9 cellular contexts compared by ENCODE assay signal in genomic region chr7:139648941-139649425, GRCh38.
DNase-seq lines count a peak whose midpoint lies in the region; ATAC-seq, FAIRE-seq and TF ChIP-seq lines count a peak whose summit lies in the region.
"Had no signal": no experiment of that assay in that cellular context is flagged by ENCODE, and none has a peak within 500 bp of the region (broad histone marks: within the 10 kb centered on the region; RNA-seq: fewer than 3 reads in every experiment).

No MANE protein-coding gene starts in this region.

- peak overlapping the region; percentile 81 for H3K4me2 ChIP-seq in GM12878 (ENCODE audit: control insufficient read depth, insufficient read depth)

- peak; percentile 79 for ATAC-seq in GM19455 (IDR thresholded peaks at IDR 0.05; ENCODE audit: unreplicated experiment)
- peak; percentile 78 for ATAC-seq in HG03469 (IDR thresholded peaks at IDR 0.05; ENCODE audit: unreplicated experiment)
- peak; percentile 94 for ATAC-seq in GM12878

- H3K27ac Mint-ChIP-seq in progenitor cell of endocrine pancreas = peak overlapping the region; percentile 93

- H3K4me3 ChIP-seq in GM06990 (replicated peaks; ENCODE audit: low read depth, low read length) (peak overlapping the region; percentile 27), GM12878 (peak overlapping the region; percentile 20; the same call in 1 of the 2 replicates)

- SMC1A ChIA-PET in GM12878 (lab: Charles Lee; ENCODE audit: uncharacterized antibody, unreplicated experiment) = interaction anchor here (0.7 to 5.3 kb wide), 14 partner anchors 15 to 354 kb away, joined by 4 to 121 read pairs (median 12); no protein-coding TSS in a partner anchor

- no peaks in the 10 kb centered on the region for H3K27me3 ChIP-seq in GM06990 (replicated peaks; ENCODE audit: control insufficient read depth, insufficient read depth, low read length)
- no peaks in the 10 kb centered on the region for H3K27me3 ChIP-seq in GM12878 (replicated peaks in 1 of 2; ENCODE audit: control insufficient read depth in 2 of 2, insufficient read depth in 2 of 2, low read length in 1 of 2)

- FAIRE-seq in GM12878 (lab: Jason Lieb, UNC) = peak; percentile 89
- FAIRE-seq: bronchial epithelial cell had no signal

- BruUV-seq in GM12878 (replicated peaks; lab: Mats Ljungman, UMichigan) = no TSS peak

- peaks cover 5% of the 10 kb centered on the region for H3K36me3 Mint-ChIP-seq in progenitor cell of endocrine pancreas (ENCODE audit: insufficient read depth)

- H3K36me3 ChIP-seq in GM06990 (ENCODE audit: control insufficient read depth, insufficient read depth, low read length) (peaks cover 9% of the 10 kb centered on the region), GM12878 (ENCODE audit: control insufficient read depth in 2 of 2, insufficient read depth in 2 of 2, low read length in 1 of 2) (peaks cover 4 to 13% of the 10 kb centered on the region in 2 experiments; a peak in 3 of 4 replicates)

- H3K27me3 Mint-ChIP-seq in progenitor cell of endocrine pancreas = no peaks in the 10 kb centered on the region

- no peak overlapping the region for H2AFZ ChIP-seq in GM12878 (ENCODE audit: control insufficient read depth, low read depth, low read length)

- intact Hi-C loops in GM12878 (cut with micrococcal nuclease; ENCODE audit: unreplicated experiment) = loop anchor here (1.0 to 5.0 kb wide), 4 partner anchors 24 to 238 kb away; no protein-coding TSS in a partner anchor

- TF ChIP-seq CTCF in GM06990 (IDR thresholded peaks at IDR 0.05; ENCODE audit: insufficient read depth, low read length, poor library complexity, severe bottlenecking) (no peak), GM12878 (IDR thresholded peaks at IDR 0.05 in 2 of 3, conservative IDR thresholded peaks at IDR 0.05 in 1 of 3; ENCODE audit: control insufficient read depth in 2 of 3, extremely low read depth in 1 of 3, insufficient read depth in 1 of 3, low read depth in 3 of 3, low read length in 3 of 3) (no peak), progenitor cell of endocrine pancreas (IDR thresholded peaks at IDR 0.05; ENCODE audit: unreplicated experiment) (no peak)

- H3K4me1 ChIP-seq in GM12878 (ENCODE audit: control insufficient read depth, insufficient read depth, low read length) = peaks cover 39% of the 10 kb centered on the region

- TF ChIP-seq EP300 in GM12878 (IDR thresholded peaks at IDR 0.05; ENCODE audit: borderline replicate concordance in 1 of 2, control insufficient read depth in 1 of 2, low read depth in 2 of 2, low read length in 2 of 2) = peak; percentile 85 to 91

- H3K9me3 Mint-ChIP-seq in progenitor cell of endocrine pancreas (ENCODE audit: low read depth) = no peaks in the 10 kb centered on the region

- TF ChIP-seq RAD21 in GM12878 (IDR thresholded peaks at IDR 0.05; ENCODE audit: insufficient read depth, low read depth, low read length) = 0 out of 2 replicates have a peak, but pooled peaks have one; percentile 4

- H3K4me3 Mint-ChIP-seq in progenitor cell of endocrine pancreas (ENCODE audit: low read depth) = peak overlapping the region; percentile 30

- peak overlapping the region; percentile 76 for H3K27ac ChIP-seq in GM12878 (ENCODE audit: control insufficient read depth, insufficient read depth)

- 1% methylated on average over 14 of the region's 14 CpGs for WGBS in GM12878 (ENCODE audit: insufficient coverage, insufficient replicate concordance, low lambda C conversion rate, missing lambda C conversion rate)

- no peaks in the 10 kb centered on the region; the same call in 1 of the 2 replicates for H3K79me2 ChIP-seq in GM12878 (ENCODE audit: control insufficient read depth, insufficient read depth, low read length)

- in situ Hi-C loops in GM12878 (cut with MboI) = loop anchor here (5.0 kb wide), 1 partner anchor 123 kb away; no protein-coding TSS in a partner anchor

- DNase-seq in GM06990 (ENCODE audit: extremely low read depth, insufficient read length) (peak; percentile 83), GM12878 (ENCODE audit: low read depth, low spot score) (peak; percentile 69), progenitor cell of endocrine pancreas (ENCODE audit: low spot score, unreplicated experiment) (no peak), HT-29 (ENCODE audit: low spot score) (no peak), NCI-H2171 treated with DMSO at 0.1 percent for 48 hours (lab: John Stamatoyannopoulos, UW) (no peak), foreskin melanocyte (no peak)

- RAD21 ChIA-PET in GM12878 (lab: Charles Lee; ENCODE audit: unreplicated experiment) = interaction anchor here (0.6 to 5.2 kb wide), 8 partner anchors 14 to 353 kb away, joined by 3 to 135 read pairs (median 13); partner anchors contain the start of gene HIPK2

- no peaks in the 10 kb centered on the region; the same call in 2 of the 3 replicates for H3K9me3 ChIP-seq in GM12878 (replicated peaks; ENCODE audit: control insufficient read depth, insufficient read depth, low read length)

- peak overlapping the region; percentile 7 for H3K9ac ChIP-seq in GM12878 (ENCODE audit: control insufficient read depth, insufficient read depth, low read length)

- POLR2A ChIA-PET in GM12878 (lab: Charles Lee) = interaction anchor here (0.5 to 3.4 kb wide), 5 partner anchors 10 to 57 kb away, joined by 4 to 32 read pairs (median 4); no protein-coding TSS in a partner anchor

- peaks cover 62% of the 10 kb centered on the region for H3K4me1 Mint-ChIP-seq in progenitor cell of endocrine pancreas (ENCODE audit: low read depth)

- H4K20me1 ChIP-seq in GM12878 (ENCODE audit: control insufficient read depth, insufficient read depth) = 0 out of 2 replicates have a peak, but pooled peaks cover 2% of the 10 kb centered on the region

- no peak for TF ChIP-seq POLR2A in GM12878 (IDR thresholded peaks at IDR 0.05; ENCODE audit: low read depth, low read length)

- CTCF ChIA-PET in GM12878 (lab: Yijun Ruan, JAX) = interaction anchor here (1.2 to 5.2 kb wide), 11 partner anchors 11 to 353 kb away, joined by 3 to 225 read pairs (median 10); no protein-coding TSS in a partner anchor

TF ChIP-seq in GM12878, 131 proteins besides CTCF, POLR2A, EP300 and RAD21 (continues in another document):
- TF ChIP-seq SUPT20H (IDR thresholded peaks at IDR 0.05; ENCODE audit: borderline replicate concordance, control insufficient read depth, low read depth, low read length) = no peak
- TF ChIP-seq SIN3A (IDR thresholded peaks at IDR 0.05; ENCODE audit: low read depth, low read length) = no peak
- no peak for TF ChIP-seq SMARCA5 (IDR thresholded peaks at IDR 0.05)
- no peak for TF ChIP-seq SREBF2 (IDR thresholded peaks at IDR 0.05; ENCODE audit: low read length)
- TF ChIP-seq ZNF384 (IDR thresholded peaks at IDR 0.05; ENCODE audit: borderline replicate concordance, low read depth, low read length) = 0 out of 2 replicates have a peak, but pooled peaks have one; percentile 3
- TF ChIP-seq NBN (IDR thresholded peaks at IDR 0.05) = 0 out of 2 replicates have a peak, but pooled peaks have one; percentile 76
- TF ChIP-seq ETV6 (conservative IDR thresholded peaks at IDR 0.05 in 1 of 2, IDR thresholded peaks at IDR 0.05 in 1 of 2; ENCODE audit: borderline replicate concordance in 1 of 2, low read depth in 1 of 2) = peak in 1 of 2 experiments; percentile 87; a peak in 2 of 4 replicates
- TF ChIP-seq PAX5 (IDR thresholded peaks at IDR 0.05; ENCODE audit: borderline replicate concordance, low read depth, low read length) = peak; percentile 94
- TF ChIP-seq MXI1 (IDR thresholded peaks at IDR 0.05; ENCODE audit: low read depth, low read length) = peak; percentile 55; the same call in 1 of the 2 replicates
- no peak for TF ChIP-seq SIX5 (IDR thresholded peaks at IDR 0.05; ENCODE audit: low read depth, low read length, severe bottlenecking)
- TF ChIP-seq IKZF2 (IDR thresholded peaks at IDR 0.05) = peak; percentile 87 to 90
- TF ChIP-seq USF2 (IDR thresholded peaks at IDR 0.05; ENCODE audit: borderline replicate concordance, low read depth, low read length) = no peak
- TF ChIP-seq YY1 (IDR thresholded peaks at IDR 0.05; ENCODE audit: low read depth, low read length) = peak; percentile 62
- TF ChIP-seq RB1 (IDR thresholded peaks at IDR 0.05; ENCODE audit: borderline replicate concordance) = no peak
- TF ChIP-seq ATF7 (IDR thresholded peaks at IDR 0.05; ENCODE audit: low read depth) = peak; percentile 80
- peak; percentile 97 for TF ChIP-seq RUNX3 (IDR thresholded peaks at IDR 0.05; ENCODE audit: low read length)
- no peak for TF ChIP-seq KDM1A (IDR thresholded peaks at IDR 0.05; ENCODE audit: borderline replicate concordance)
- peak; percentile 88 for TF ChIP-seq IKZF1 (conservative IDR thresholded peaks at IDR 0.05)
- TF ChIP-seq MTA3 (IDR thresholded peaks at IDR 0.05; ENCODE audit: borderline replicate concordance, low read length) = peak; percentile 28; the same call in 1 of the 2 replicates
- no peak for TF ChIP-seq ATF3 (IDR thresholded peaks at IDR 0.05; ENCODE audit: borderline replicate concordance, extremely low read depth, low read depth, low read length)
- TF ChIP-seq NFIC (IDR thresholded peaks at IDR 0.05; ENCODE audit: low read depth, low read length) = peak; percentile 92
- peak; percentile 80 for TF ChIP-seq CBFB (IDR thresholded peaks at IDR 0.05; ENCODE audit: low read depth)
- peak; percentile 84 for TF ChIP-seq TCF12 (IDR thresholded peaks at IDR 0.05; ENCODE audit: low read depth, low read length)
- no peak for TF ChIP-seq TAF1 (IDR thresholded peaks at IDR 0.05; ENCODE audit: borderline replicate concordance, low read depth, low read length)
- TF ChIP-seq RELA (IDR thresholded peaks at IDR 0.05; ENCODE audit: borderline replicate concordance, partially characterized antibody) = no peak

Comparison
In these comparisons a context has a peak if more than half of its experiments do, and no peak if none do; other contexts are left out.
1. DNase-seq: peak in GM06990 (single experiment) and GM12878 (single experiment); none in progenitor cell of endocrine pancreas (single experiment), HT-29 (single experiment), NCI-H2171 treated with DMSO at 0.1 percent for 48 hours (single experiment) and foreskin melanocyte (single experiment).
2. Peak in every context shown above with its lines, with median percentiles within 50 percentile points of each other: ATAC-seq.